ENCODE assay signal across 23 cellular contexts in the genomic region with DNA sequence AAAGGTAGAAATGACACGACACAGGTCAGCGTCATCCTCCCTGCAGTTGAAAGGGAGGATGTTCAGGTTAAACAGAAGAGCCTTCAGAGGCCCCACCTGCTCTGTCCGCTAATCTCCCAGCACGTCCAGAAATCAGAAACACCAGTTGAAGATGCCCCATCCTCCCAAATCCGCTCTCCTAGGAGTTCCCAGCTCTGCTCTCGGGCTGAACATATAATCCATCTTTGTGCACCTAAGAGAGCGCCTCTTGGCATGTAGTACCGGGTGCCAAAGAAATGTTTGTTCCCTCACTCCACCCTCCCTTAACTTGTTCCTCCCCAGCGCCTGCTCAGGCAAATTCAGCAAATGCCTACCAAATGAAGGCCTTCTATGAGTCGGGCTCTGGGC.
DNase-seq lines count a peak whose midpoint lies in the region; ATAC-seq, FAIRE-seq and TF ChIP-seq lines count a peak whose summit lies in the region.
"Had no signal": no experiment of that assay in that cellular context is flagged by ENCODE, and none has a peak within 500 bp of the region (broad histone marks: within the 10 kb centered on the region; RNA-seq: fewer than 3 reads in every experiment).

No MANE protein-coding gene starts in this region.

- H3K27me3 ChIP-seq in bronchial epithelial cell (ENCODE audit: control insufficient read depth, insufficient read depth, low read length), result no peaks in the 10 kb centered on the region
- no peaks in the 10 kb centered on the region for H3K27me3 ChIP-seq in foreskin keratinocyte
- H3K27me3 ChIP-seq: BE2C had no signal

- CTCF ChIA-PET in RWPE1 (lab: Yijun Ruan, JAX), result no interaction called here

- H3K27ac ChIP-seq in RWPE1 (peak overlapping the region; percentile 32), foreskin keratinocyte (peak overlapping the region; percentile 8), skin epidermis (peak overlapping the region in 18 of 21 experiments; percentile 33 to 91 (median 76))
- H3K27ac ChIP-seq: SK-N-MC had no signal

- H3K4me3 ChIP-seq in bronchial epithelial cell (ENCODE audit: low read depth, low read length) (no peak overlapping the region), skin epidermis (no peak overlapping the region)
- H3K4me3 ChIP-seq: SK-N-MC had no signal

- no peak for TF ChIP-seq CTCF in RWPE1 (conservative IDR thresholded peaks at IDR 0.05; ENCODE audit: low read depth)
- no peak for TF ChIP-seq CTCF in bronchial epithelial cell (IDR thresholded peaks at IDR 0.05; ENCODE audit: insufficient read depth, low read length, severe bottlenecking)
- TF ChIP-seq CTCF in foreskin keratinocyte (conservative IDR thresholded peaks at IDR 0.05), result no peak

- peak; percentile 32 for FAIRE-seq in bronchial epithelial cell (lab: Jason Lieb, UNC)
- FAIRE-seq: GM12892, H54 had no signal

- peaks cover 5% of the 10 kb centered on the region for H3K4me1 ChIP-seq in foreskin keratinocyte

- ATAC-seq in foreskin keratinocyte (no peak), GM21576 (IDR thresholded peaks at IDR 0.05; ENCODE audit: unreplicated experiment) (no peak)
- ATAC-seq: Panc1 had no signal

- DNase-seq in RWPE1 (ENCODE audit: low spot score), result no peak
- DNase-seq in bronchial epithelial cell (ENCODE audit: low read depth), result peak; percentile 13
- DNase-seq in foreskin keratinocyte, result no peak
- no peak for DNase-seq in NK-92 treated with Interleukin-12 subunit alpha and Interleukin-12 subunit beta, amount 100 ng/mL, for 24 hours (lab: John Stamatoyannopoulos, UW)
- DNase-seq in NCI-H2171 treated with DMSO at 0.1 percent for 48 hours (lab: John Stamatoyannopoulos, UW), result no peak
- DNase-seq: BE2C; Calu3; CD8-positive, alpha-beta memory T cell; DND-41; NCI-H1092; NCI-H1417 treated with DMSO at 0.1 percent for 48 hours; NCI-H187; NCI-H2081 treated with DMSO at 0.1 percent for 48 hours; NCI-H2171; NCI-H748 treated with DMSO at 0.1 percent for 48 hours; SIG-M5; SW 1271 had no signal

- POLR2A ChIA-PET in RWPE1 (lab: Yijun Ruan, JAX; ENCODE audit: low non-redundant PET), result interaction anchor here (0.6 kb wide), 1 partner anchor 145 kb away, joined by 6 read pairs; no protein-coding TSS in a partner anchor

- H3K36me3 ChIP-seq in bronchial epithelial cell (ENCODE audit: control insufficient read depth, insufficient read depth, low read length), result no peaks in the 10 kb centered on the region
- H3K36me3 ChIP-seq: BE2C had no signal

Comparison
In these comparisons a context has a peak if more than half of its experiments do, and no peak if none do; other contexts are left out.
1. H3K27ac ChIP-seq: peak in every context shown above with its lines; median percentile 76 in skin epidermis; 32 in RWPE1; 8 in foreskin keratinocyte.